8 cellular contexts compared by ENCODE assay signal in the genomic region with DNA sequence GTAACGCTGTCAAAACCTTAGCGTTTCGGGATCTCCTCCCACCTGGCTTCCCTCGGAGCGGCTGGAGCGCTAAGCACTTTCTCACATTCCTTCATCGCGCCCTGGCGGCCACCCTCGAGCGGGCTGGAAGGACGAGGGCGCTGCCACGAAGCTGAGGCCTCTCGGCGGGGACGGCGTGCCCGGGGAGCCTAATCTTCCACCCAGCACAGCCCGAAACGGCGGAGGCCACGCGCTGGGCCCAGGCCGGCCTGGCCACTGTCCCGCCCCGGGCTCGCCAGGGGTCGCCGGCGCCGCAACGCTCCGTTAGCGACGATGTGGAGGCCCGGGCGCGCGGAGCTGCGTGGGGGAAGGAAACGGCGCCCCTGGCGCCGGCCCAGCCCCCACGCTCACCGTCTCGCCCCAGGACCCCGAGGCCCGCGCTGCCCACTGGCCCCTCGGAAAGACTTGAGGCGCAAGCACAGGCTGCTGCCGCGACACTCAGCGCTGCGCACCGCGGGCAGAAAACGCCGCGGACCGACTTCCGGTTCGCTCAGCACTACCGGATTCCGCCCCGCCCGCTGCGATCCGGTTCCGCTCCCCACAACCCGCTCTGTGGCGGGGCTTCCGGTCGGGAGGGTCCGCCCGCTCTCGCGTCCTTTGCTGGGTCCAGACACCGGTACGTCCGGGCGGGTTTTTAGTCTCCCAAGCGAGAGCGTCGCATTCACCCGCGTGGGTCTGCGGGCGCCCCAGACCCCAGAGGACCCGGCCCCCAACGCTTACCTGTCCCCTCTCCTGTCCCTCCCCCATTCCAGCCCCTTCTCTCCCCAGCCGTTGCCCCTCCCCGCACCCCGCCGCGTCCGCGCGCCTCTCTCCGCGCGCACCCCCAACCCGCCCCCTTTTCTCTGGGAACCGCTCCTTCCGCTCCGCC. TPM values are rescaled to one million over a fixed set of nuclear protein-coding genes. Genes with fewer than 3 reads are reported as not detected.
A peak's percentile ranks its signal among the peaks of the same experiment; 100 is the strongest.
DNase-seq lines count a peak whose midpoint lies in the region; ATAC-seq and TF ChIP-seq lines count a peak whose summit lies in the region.

A gene with protein sequence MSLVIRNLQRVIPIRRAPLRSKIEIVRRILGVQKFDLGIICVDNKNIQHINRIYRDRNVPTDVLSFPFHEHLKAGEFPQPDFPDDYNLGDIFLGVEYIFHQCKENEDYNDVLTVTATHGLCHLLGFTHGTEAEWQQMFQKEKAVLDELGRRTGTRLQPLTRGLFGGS (plus strand): TSS at position 582 of the 907 bp plus-strand sequence. CDS start 572 bp downstream, outside the sequence.

- in situ Hi-C loops in KBM-7 (cut with MboI; ENCODE audit: low pct_unique_long_range_greater_than_20kb, low sequenced_read_pairs), result no loop called here

- DNase-seq in DMS53 treated with DMSO at 0.1 percent for 48 hours (lab: John Stamatoyannopoulos, UW; ENCODE audit: unreplicated experiment), result peak; percentile 61
- peak; percentile 89 for DNase-seq in KBM-7
- peak; percentile 77 for DNase-seq in activated T-cell treated with anti-CD3 and anti-CD28 coated beads, Interleukin-2, amount 50 U/mL, for 4 hours
- DNase-seq in stimulated activated CD8-positive, alpha-beta memory T cell treated with anti-CD3 and anti-CD28 coated beads, Interleukin-7, amount 100 ng/mL, for 24 hours (ENCODE audit: low read depth), result peak; percentile 75

- peak within 1 kb of the TSS; percentile 98 for H3K4me3 Mint-ChIP-seq in activated T-cell treated with anti-CD3 and anti-CD28 coated beads, Interleukin-2, amount 50 U/mL, for 4 hours

- peak within 1 kb of the TSS; percentile 95 to 99 for H3K4me3 ChIP-seq in muscle layer of duodenum (ENCODE audit: low read depth in 1 of 2, low read length in 2 of 2)

- no peaks in the 10 kb centered on the region for H3K9me3 Mint-ChIP-seq in activated T-cell treated with anti-CD3 and anti-CD28 coated beads, Interleukin-2, amount 50 U/mL, for 4 hours

- ATAC-seq in GM21619 (IDR thresholded peaks at IDR 0.05; ENCODE audit: unreplicated experiment) (peak; percentile 79), esophagus mucosa (peak; percentile 92)
- peak; percentile 90 to 94 for ATAC-seq in activated T-cell treated with anti-CD3 and anti-CD28 coated beads, Interleukin-2, amount 50 U/mL, for 4 hours

- no peaks in the 10 kb centered on the region for H3K27me3 ChIP-seq in muscle layer of duodenum (ENCODE audit: low read depth, low read length)

- no peaks in the 10 kb centered on the region for H3K27me3 Mint-ChIP-seq in activated T-cell treated with anti-CD3 and anti-CD28 coated beads, Interleukin-2, amount 50 U/mL, for 4 hours (ENCODE audit: low read depth)

- peaks cover 14% of the 10 kb centered on the region for H3K36me3 Mint-ChIP-seq in activated T-cell treated with anti-CD3 and anti-CD28 coated beads, Interleukin-2, amount 50 U/mL, for 4 hours (ENCODE audit: insufficient read depth)

- H3K4me1 ChIP-seq in muscle layer of duodenum (ENCODE audit: control insufficient read depth in 1 of 2, insufficient read depth in 2 of 2, low read length in 2 of 2), result peaks cover 20 to 37% of the 10 kb centered on the region in 2 donors

- peaks cover 53% of the 10 kb centered on the region for H3K4me1 Mint-ChIP-seq in activated T-cell treated with anti-CD3 and anti-CD28 coated beads, Interleukin-2, amount 50 U/mL, for 4 hours (ENCODE audit: low read depth)

- peaks cover 9 to 17% of the 10 kb centered on the region in 2 donors for H3K36me3 ChIP-seq in muscle layer of duodenum (ENCODE audit: control insufficient read depth in 1 of 2, insufficient read depth in 2 of 2, low read length in 2 of 2)

- no peaks in the 10 kb centered on the region for H3K9me3 ChIP-seq in muscle layer of duodenum (ENCODE audit: control insufficient read depth in 1 of 2, low read length in 2 of 2)

- peak within 1 kb of the TSS; percentile 85 for H3K27ac ChIP-seq in muscle layer of duodenum (ENCODE audit: low read length)

TF ChIP-seq in PFSK-1, 5 proteins besides CTCF, POLR2A, EP300 and RAD21:
- TF ChIP-seq POLR2AphosphoS5 (IDR thresholded peaks at IDR 0.05; ENCODE audit: low read depth, low read length), result peak; percentile 80
- TF ChIP-seq REST (IDR thresholded peaks at IDR 0.05; ENCODE audit: insufficient read depth in 1 of 2, low read depth in 2 of 2, low read length in 2 of 2), result peak; percentile 8 to 36; a peak in 1 of 4 replicates
- peak; percentile 57; the same call in 1 of the 2 replicates for TF ChIP-seq SIN3A (IDR thresholded peaks at IDR 0.05; ENCODE audit: borderline replicate concordance, insufficient read depth, low read length)
- no peak for TF ChIP-seq FOXP2 (optimal IDR thresholded peaks at IDR 0.05; ENCODE audit: borderline replicate concordance, extremely low read depth, extremely low read length, insufficient read depth)
- TF ChIP-seq TAF1 (IDR thresholded peaks at IDR 0.05; ENCODE audit: borderline replicate concordance, insufficient read depth, low read length), result peak; percentile 89

RNA-seq across cellular contexts. Expression of the gene that starts here (rescaled TPM):
- 40.4 TPM for polyA plus RNA-seq in PFSK-1 (2012; ENCODE audit: insufficient read length, low read depth)
- 10 to 100 TPM; 20.5 to 21.8 (median 20.9) TPM for total RNA-seq in activated T-cell treated with anti-CD3 and anti-CD28 coated beads, Interleukin-2, amount 50 U/mL, for 4 hours
- total RNA-seq in esophagus mucosa, result 11.9 TPM

Comparison
In these comparisons a context has a peak if more than half of its experiments do, and no peak if none do; other contexts are left out.
1. Peak in every context shown above with its lines: DNase-seq, ATAC-seq, H3K4me3 ChIP-seq and H3K27ac ChIP-seq.